Comparison of ENCODE assay signal across 8 cellular contexts in the genomic region with DNA sequence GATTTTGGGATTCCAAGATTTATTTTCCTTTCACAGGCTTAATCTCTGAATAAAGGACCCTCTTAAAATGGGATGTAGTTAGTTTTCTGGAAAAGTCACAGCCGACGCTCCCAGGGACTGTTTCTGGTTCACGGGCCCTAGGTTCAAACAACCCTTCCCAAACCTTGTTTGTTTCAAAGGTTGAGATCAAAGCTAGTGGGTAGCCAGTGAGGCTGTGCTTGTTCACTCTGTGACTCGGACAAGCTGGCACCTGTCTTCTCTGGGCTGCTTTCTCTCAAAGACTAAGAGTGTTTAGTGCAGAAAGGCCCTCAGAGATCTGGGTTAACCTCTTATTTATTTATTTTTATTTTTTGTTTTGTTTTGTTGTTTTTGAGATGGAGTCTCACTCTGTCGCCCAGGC. TPM values are rescaled to one million over a fixed set of nuclear protein-coding genes. Genes with fewer than 3 reads are reported as not detected.
A peak's percentile ranks its signal among the peaks of the same experiment; 100 is the strongest.
DNase-seq lines count a peak whose midpoint lies in the region; ATAC-seq and TF ChIP-seq lines count a peak whose summit lies in the region.

No MANE protein-coding gene starts in this region.

- DNase-seq in endodermal cell (no peak), myocyte (ENCODE audit: low read depth) (peak; percentile 65), tibial nerve (ENCODE audit: low spot score in 2 of 2) (no peak), D341Med (ENCODE audit: low spot score) (no peak), CD1c-positive myeloid dendritic cell (ENCODE audit: extremely low spot score) (no peak)
- no peak for DNase-seq in stimulated activated CD4-positive, alpha-beta T cell treated with anti-CD3 and anti-CD28 coated beads, Interleukin-4, amount 100 ng/mL, for 1 hour

- peaks cover 66% of the 10 kb centered on the region for H3K4me1 ChIP-seq in OCI-LY1 (ENCODE audit: insufficient read depth, low read length, severe bottlenecking)
- H3K4me1 ChIP-seq in endodermal cell (ENCODE audit: control insufficient read depth, insufficient read depth, low read length), result peaks cover 22% of the 10 kb centered on the region
- H3K4me1 ChIP-seq in tibial nerve, result peaks cover 11 to 70% (median 53%) of the 10 kb centered on the region in 4 donors

- no peaks in the 10 kb centered on the region for H3K36me3 Mint-ChIP-seq in endodermal cell (ENCODE audit: low read depth)

- no peaks in the 10 kb centered on the region for H3K9me3 Mint-ChIP-seq in endodermal cell

- no peaks in the 10 kb centered on the region for H3K79me2 ChIP-seq in OCI-LY1 (ENCODE audit: insufficient read depth, low read length)

- H3K9ac ChIP-seq in OCI-LY1 (ENCODE audit: low read length), result no peak overlapping the region
- H3K9ac ChIP-seq in endodermal cell (ENCODE audit: extremely low read depth, low read length, poor library complexity, severe bottlenecking), result no peak overlapping the region

- H3F3A ChIP-seq in OCI-LY1 (ENCODE audit: insufficient read depth, low read length), result no peaks in the 10 kb centered on the region

- no peak overlapping the region for H3K27ac Mint-ChIP-seq in endodermal cell

- H3K27me3 Mint-ChIP-seq in endodermal cell (ENCODE audit: insufficient read depth), result peaks cover 17% of the 10 kb centered on the region

- H3K9me3 ChIP-seq in OCI-LY1 (ENCODE audit: low read length) (no peaks in the 10 kb centered on the region), endodermal cell (ENCODE audit: control insufficient read depth, low read length) (no peaks in the 10 kb centered on the region), tibial nerve (no peaks in the 10 kb centered on the region)

- H3K36me3 ChIP-seq in OCI-LY1 (ENCODE audit: insufficient read depth, low read length), result no peaks in the 10 kb centered on the region
- H3K36me3 ChIP-seq in endodermal cell (ENCODE audit: control insufficient read depth, insufficient read depth, low read length), result no peaks in the 10 kb centered on the region
- no peaks in the 10 kb centered on the region for H3K36me3 ChIP-seq in tibial nerve

- TF ChIP-seq POLR2A in tibial nerve (IDR thresholded peaks at IDR 0.05), result no peak

- no peak overlapping the region for H2AFZ ChIP-seq in OCI-LY1 (ENCODE audit: low read length)

- peak overlapping the region; percentile 78 for H3K27ac ChIP-seq in OCI-LY1 (ENCODE audit: low read depth, low read length, poor library complexity, severe bottlenecking)
- H3K27ac ChIP-seq in endodermal cell (ENCODE audit: low read depth, low read length), result peak overlapping the region; percentile 47
- peak overlapping the region; percentile 9 to 99 (median 89) for H3K27ac ChIP-seq in tibial nerve

- H3K4me3 ChIP-seq in OCI-LY1 (ENCODE audit: low read depth, low read length, poor library complexity, severe bottlenecking), result no peak overlapping the region
- no peak overlapping the region for H3K4me3 ChIP-seq in endodermal cell (ENCODE audit: low read length)
- H3K4me3 ChIP-seq in tibial nerve, result no peak overlapping the region

- WGBS in endodermal cell (ENCODE audit: insufficient coverage in 1 of 2, insufficient read length in 1 of 2), 2 experiments, result 58 to 79% methylated on average over 2 to 5 of the region's 5 CpGs
- WGBS in tibial nerve, 2 donors, result 37 to 49% methylated on average over 5 of the region's 5 CpGs

- no peaks in the 10 kb centered on the region for H4K20me1 ChIP-seq in OCI-LY1 (ENCODE audit: insufficient read depth, low read length)

- TF ChIP-seq CTCF in OCI-LY1 (IDR thresholded peaks at IDR 0.05; ENCODE audit: low read length), result no peak
- TF ChIP-seq CTCF in endodermal cell (conservative IDR thresholded peaks at IDR 0.05), result no peak
- TF ChIP-seq CTCF in tibial nerve (IDR thresholded peaks at IDR 0.05), result no peak

- no peak overlapping the region for H3K4me3 Mint-ChIP-seq in endodermal cell

- peaks cover 41% of the 10 kb centered on the region for H3K4me1 Mint-ChIP-seq in endodermal cell

- H3K9me2 ChIP-seq in OCI-LY1 (ENCODE audit: low read depth, low read length), result no peaks in the 10 kb centered on the region

- H3K4me2 ChIP-seq in OCI-LY1 (ENCODE audit: low read length), result no peak overlapping the region

- H3K27me3 ChIP-seq in OCI-LY1 (ENCODE audit: insufficient read depth, low read length) (no peaks in the 10 kb centered on the region), endodermal cell (ENCODE audit: control insufficient read depth, insufficient read depth, low read length, poor library complexity, severe bottlenecking) (peaks cover 25% of the 10 kb centered on the region), tibial nerve (no peaks in the 10 kb centered on the region)

- TF ChIP-seq EP300 in tibial nerve (IDR thresholded peaks at IDR 0.05), result no peak

- ATAC-seq in HG03280 (IDR thresholded peaks at IDR 0.05; ENCODE audit: unreplicated experiment), result no peak

RNA-seq across cellular contexts. Expression of a gene that starts 13.0 kb away (rescaled TPM):
- total RNA-seq in endodermal cell (1,000 to 10,000 TPM; 5,233 to 6,894 TPM), myocyte (5,859 and 8,069 TPM in 2 replicates), tibial nerve (over 10,000 TPM; 20,649 to 23,532 (median 22,230) TPM)
- 1,429 TPM for polyA plus RNA-seq in endodermal cell (2013, experiment 1 of 2)
- 1,867 TPM for polyA plus RNA-seq in endodermal cell (2013, experiment 2 of 2)
- 1,663 TPM for polyA plus RNA-seq in myocyte (2012)

RNA-seq across cellular contexts. Expression of a gene that starts 39.1 kb away (rescaled TPM):
- total RNA-seq in endodermal cell (10 to 100 TPM; 62.9 to 67.4 TPM), myocyte (84.4 and 128 TPM in 2 replicates), tibial nerve (100 to 1,000 TPM; 109 to 128 (median 112) TPM)
- polyA plus RNA-seq in endodermal cell (2013, experiment 1 of 2), result 54.0 TPM
- 51.0 TPM for polyA plus RNA-seq in endodermal cell (2013, experiment 2 of 2)
- 94.5 TPM for polyA plus RNA-seq in myocyte (2012)
